In genomic region chr7:106606120-106606519, GRCh38 we compare ENCODE assay signal across 11 cellular contexts.
"Had no signal": no experiment of that assay in that cellular context is flagged by ENCODE, and none has a peak within 500 bp of the region (broad histone marks: within the 10 kb centered on the region; RNA-seq: fewer than 3 reads in every experiment).

No MANE protein-coding gene starts in this region.

- H3K9me3 ChIP-seq: HAP-1 had no signal

- FAIRE-seq: H1, H54 had no signal

- H3K27ac ChIP-seq: GM23248 had no signal

- H2AFZ ChIP-seq: GM23248, GM23338 had no signal

- DNase-seq: GM23248, GOT3, H7, H9, HCEC 1CT, HFFc6 had no signal

- ATAC-seq: GM23338, HCT116 had no signal

- H3K4me3 ChIP-seq: GM23248, GM23338, HAP-1 had no signal

- H3K36me3 ChIP-seq: HAP-1 had no signal

- H3K9ac ChIP-seq: GM23248 had no signal

- H3K4me2 ChIP-seq: GM23338 had no signal
